Comparison of ENCODE assay signal across 17 cellular contexts in genomic region chr11:3909901-3910300, GRCh38. TPM values are rescaled to one million over a fixed set of nuclear protein-coding genes. Genes with fewer than 3 reads are reported as not detected.
A peak's percentile ranks its signal among the peaks of the same experiment; 100 is the strongest.
DNase-seq lines count a peak whose midpoint lies in the region; ATAC-seq and TF ChIP-seq lines count a peak whose summit lies in the region.
"Had no signal": no experiment of that assay in that cellular context is flagged by ENCODE, and none has a peak within 500 bp of the region (broad histone marks: within the 10 kb centered on the region; RNA-seq: fewer than 3 reads in every experiment).

No MANE protein-coding gene starts in this region.

- peaks cover 67% of the 10 kb centered on the region for H3K4me1 Mint-ChIP-seq in activated T-cell treated with anti-CD3 and anti-CD28 coated beads, Interleukin-2, amount 50 U/mL, for 24 hours (ENCODE audit: low read depth)
- peaks cover 84% of the 10 kb centered on the region for H3K4me1 Mint-ChIP-seq in CD4-positive, alpha-beta T cell (ENCODE audit: low read depth)
- H3K4me1 Mint-ChIP-seq in activated T-helper 17 cell treated with anti-CD3 and anti-CD28 coated beads, Interleukin-2, amount 50 U/mL, for 72 hours = peaks cover 40% of the 10 kb centered on the region
- H3K4me1 Mint-ChIP-seq in naive thymus-derived CD8-positive, alpha-beta T cell = peaks cover 46 to 89% (median 82%) of the 10 kb centered on the region in 4 donors

- no peak overlapping the region for H3K27ac ChIP-seq in CD4-positive, alpha-beta T cell (ENCODE audit: low read depth, low read length)
- H3K27ac ChIP-seq in prostate gland = no peak overlapping the region
- H3K27ac ChIP-seq in ascending aorta = no peak overlapping the region
- H3K27ac ChIP-seq: Peyer's patch had no signal

- POLR2A ChIA-PET in CD4-positive, alpha-beta T cell (lab: Charles Lee) = interaction anchor here (1.3 kb wide), 1 partner anchor 13 kb away, joined by 3 read pairs; no protein-coding TSS in a partner anchor
- POLR2A ChIA-PET in naive thymus-derived CD8-positive, alpha-beta T cell (lab: Charles Lee) = no interaction called here

- DNase-seq in activated T-cell treated with anti-CD3 and anti-CD28 coated beads, Interleukin-2, amount 50 U/mL, for 24 hours = no peak
- no peak for DNase-seq in activated T-cell treated with anti-CD3 and anti-CD28 coated beads, Interleukin-2, amount 50 U/mL, for 1 hour
- DNase-seq in CD4-positive, alpha-beta T cell = no peak
- no peak for DNase-seq in naive thymus-derived CD8-positive, alpha-beta T cell
- DNase-seq in prostate gland (ENCODE audit: low spot score) (no peak), ascending aorta (ENCODE audit: low spot score in 2 of 2) (no peak), NCI-H748 (lab: John Stamatoyannopoulos, UW; ENCODE audit: unreplicated experiment) (no peak)
- DNase-seq: BE2C, DMS79, NCI-H1105, NCI-H2081, NCI-H2171 treated with DMSO at 0.1 percent for 48 hours, NCI-H446 treated with DMSO at 0.1 percent for 48 hours, NCI-H69, Peyer's patch had no signal

- H3K4me3 ChIP-seq in prostate gland (no peak overlapping the region), ascending aorta (no peak overlapping the region)
- H3K4me3 ChIP-seq: Peyer's patch had no signal

- H3K36me3 Mint-ChIP-seq in activated T-cell treated with anti-CD3 and anti-CD28 coated beads, Interleukin-2, amount 50 U/mL, for 24 hours (ENCODE audit: low read depth) = no peaks in the 10 kb centered on the region
- H3K36me3 Mint-ChIP-seq in CD4-positive, alpha-beta T cell (ENCODE audit: low read depth) = no peaks in the 10 kb centered on the region
- H3K36me3 Mint-ChIP-seq in activated T-helper 17 cell treated with anti-CD3 and anti-CD28 coated beads, Interleukin-2, amount 50 U/mL, for 72 hours (ENCODE audit: low read depth) = no peaks in the 10 kb centered on the region
- H3K36me3 Mint-ChIP-seq in naive thymus-derived CD8-positive, alpha-beta T cell = peaks cover 0 to 8% (median 0%) of the 10 kb centered on the region in 3 donors

- CTCF ChIA-PET in CD4-positive, alpha-beta T cell (lab: Charles Lee) = no interaction called here

- no peaks in the 10 kb centered on the region for H3K36me3 ChIP-seq in prostate gland
- H3K36me3 ChIP-seq in ascending aorta = no peaks in the 10 kb centered on the region
- H3K36me3 ChIP-seq: BE2C, Peyer's patch had no signal

- no peak for ATAC-seq in CD4-positive, alpha-beta T cell (ENCODE audit: poor library complexity)
- no peak for ATAC-seq in activated T-helper 17 cell treated with anti-CD3 and anti-CD28 coated beads, Interleukin-2, amount 50 U/mL, for 72 hours (replicated peaks)
- ATAC-seq in naive thymus-derived CD8-positive, alpha-beta T cell = no peak
- ATAC-seq: Right ventricle myocardium inferior had no signal

- intact Hi-C loops in CD4-positive, alpha-beta T cell (cut with DNase I, micrococcal nuclease) = loop anchor here in 1 of 2 experiments (5.0 kb wide), 1 partner anchor 37 kb away; no protein-coding TSS in a partner anchor
- intact Hi-C loops in prostate gland (cut with DNase I) (no loop called here), ascending aorta (cut with DNase I) (no loop called here)

- H3K27me3 ChIP-seq in CD4-positive, alpha-beta T cell (ENCODE audit: control insufficient read depth, insufficient read depth, low read length) = no peaks in the 10 kb centered on the region
- no peaks in the 10 kb centered on the region for H3K27me3 ChIP-seq in prostate gland (replicated peaks; ENCODE audit: insufficient read depth)
- no peaks in the 10 kb centered on the region for H3K27me3 ChIP-seq in ascending aorta
- H3K27me3 ChIP-seq: BE2C, Peyer's patch had no signal

- no peak for TF ChIP-seq POLR2A in prostate gland (IDR thresholded peaks at IDR 0.05)

- H3K4me1 ChIP-seq in prostate gland (replicated peaks) (no peaks in the 10 kb centered on the region), ascending aorta (peaks cover 0 to 7% of the 10 kb centered on the region in 2 donors)
- H3K4me1 ChIP-seq: BE2C had no signal

- 62% methylated on average over 3 of the region's 3 CpGs for WGBS in prostate gland

- H3K27me3 Mint-ChIP-seq in activated T-cell treated with anti-CD3 and anti-CD28 coated beads, Interleukin-2, amount 50 U/mL, for 24 hours = no peaks in the 10 kb centered on the region
- H3K27me3 Mint-ChIP-seq in CD4-positive, alpha-beta T cell = no peaks in the 10 kb centered on the region
- no peaks in the 10 kb centered on the region for H3K27me3 Mint-ChIP-seq in activated T-helper 17 cell treated with anti-CD3 and anti-CD28 coated beads, Interleukin-2, amount 50 U/mL, for 72 hours
- no peaks in the 10 kb centered on the region for H3K27me3 Mint-ChIP-seq in naive thymus-derived CD8-positive, alpha-beta T cell

- H3K9me3 ChIP-seq in CD4-positive, alpha-beta T cell (ENCODE audit: control insufficient read depth, low read length) = no peaks in the 10 kb centered on the region
- H3K9me3 ChIP-seq in prostate gland (no peaks in the 10 kb centered on the region), ascending aorta (no peaks in the 10 kb centered on the region)
- H3K9me3 ChIP-seq: BE2C, Peyer's patch had no signal

- no peak for TF ChIP-seq CTCF in CD4-positive, alpha-beta T cell (IDR thresholded peaks at IDR 0.05)
- TF ChIP-seq CTCF in prostate gland (IDR thresholded peaks at IDR 0.05) = no peak
- TF ChIP-seq CTCF in ascending aorta (IDR thresholded peaks at IDR 0.05) = no peak

- H3K4me3 Mint-ChIP-seq in activated T-cell treated with anti-CD3 and anti-CD28 coated beads, Interleukin-2, amount 50 U/mL, for 24 hours = no peak overlapping the region
- H3K4me3 Mint-ChIP-seq in CD4-positive, alpha-beta T cell = no peak overlapping the region
- H3K4me3 Mint-ChIP-seq in activated T-helper 17 cell treated with anti-CD3 and anti-CD28 coated beads, Interleukin-2, amount 50 U/mL, for 72 hours = no peak overlapping the region
- peak overlapping the region in 1 of 10 donors; percentile 4 for H3K4me3 Mint-ChIP-seq in naive thymus-derived CD8-positive, alpha-beta T cell

- peak overlapping the region; percentile 55 for H3K27ac Mint-ChIP-seq in activated T-cell treated with anti-CD3 and anti-CD28 coated beads, Interleukin-2, amount 50 U/mL, for 24 hours
- H3K27ac Mint-ChIP-seq in CD4-positive, alpha-beta T cell = peak overlapping the region; percentile 7
- peak overlapping the region; percentile 12 for H3K27ac Mint-ChIP-seq in activated T-helper 17 cell treated with anti-CD3 and anti-CD28 coated beads, Interleukin-2, amount 50 U/mL, for 72 hours
- H3K27ac Mint-ChIP-seq in naive thymus-derived CD8-positive, alpha-beta T cell = peak overlapping the region; percentile 33 to 85 (median 78)

- no peaks in the 10 kb centered on the region for H3K9me3 Mint-ChIP-seq in activated T-cell treated with anti-CD3 and anti-CD28 coated beads, Interleukin-2, amount 50 U/mL, for 24 hours
- H3K9me3 Mint-ChIP-seq in CD4-positive, alpha-beta T cell = no peaks in the 10 kb centered on the region
- no peaks in the 10 kb centered on the region for H3K9me3 Mint-ChIP-seq in activated T-helper 17 cell treated with anti-CD3 and anti-CD28 coated beads, Interleukin-2, amount 50 U/mL, for 72 hours
- H3K9me3 Mint-ChIP-seq in naive thymus-derived CD8-positive, alpha-beta T cell = no peaks in the 10 kb centered on the region

RNA-seq across cellular contexts. Expression of gene STIM1, which starts 54.4 kb away (rescaled TPM):
- total RNA-seq in CD4-positive, alpha-beta T cell = 10 to 100 TPM; 89.0 to 94.9 TPM
- total RNA-seq in activated T-helper 17 cell treated with anti-CD3 and anti-CD28 coated beads, Interleukin-2, amount 50 U/mL, for 72 hours = 10 to 100 TPM; 68.8 to 82.7 TPM
- total RNA-seq in naive thymus-derived CD8-positive, alpha-beta T cell = 100 to 1,000 TPM in 1 of 2 experiments, 10 to 100 TPM in 1; 98.7 to 101 TPM
- polyA plus RNA-seq in naive thymus-derived CD8-positive, alpha-beta T cell = 10 to 100 TPM; 33.4 to 39.0 (median 38.9) TPM
- total RNA-seq in prostate gland (10 to 100 TPM; 34.1 to 65.0 TPM), ascending aorta (48.1 TPM)

Comparison
In these comparisons a context has a peak if more than half of its experiments do, and no peak if none do; other contexts are left out.
1. H3K27ac Mint-ChIP-seq: peak in every context shown above with its lines; median percentile 78 in naive thymus-derived CD8-positive, alpha-beta T cell; 55 in activated T-cell treated with anti-CD3 and anti-CD28 coated beads, Interleukin-2, amount 50 U/mL, for 24 hours; 12 in activated T-helper 17 cell treated with anti-CD3 and anti-CD28 coated beads, Interleukin-2, amount 50 U/mL, for 72 hours; 7 in CD4-positive, alpha-beta T cell.